Comparison of ENCODE assay signal across 3 cellular contexts in the genomic region with DNA sequence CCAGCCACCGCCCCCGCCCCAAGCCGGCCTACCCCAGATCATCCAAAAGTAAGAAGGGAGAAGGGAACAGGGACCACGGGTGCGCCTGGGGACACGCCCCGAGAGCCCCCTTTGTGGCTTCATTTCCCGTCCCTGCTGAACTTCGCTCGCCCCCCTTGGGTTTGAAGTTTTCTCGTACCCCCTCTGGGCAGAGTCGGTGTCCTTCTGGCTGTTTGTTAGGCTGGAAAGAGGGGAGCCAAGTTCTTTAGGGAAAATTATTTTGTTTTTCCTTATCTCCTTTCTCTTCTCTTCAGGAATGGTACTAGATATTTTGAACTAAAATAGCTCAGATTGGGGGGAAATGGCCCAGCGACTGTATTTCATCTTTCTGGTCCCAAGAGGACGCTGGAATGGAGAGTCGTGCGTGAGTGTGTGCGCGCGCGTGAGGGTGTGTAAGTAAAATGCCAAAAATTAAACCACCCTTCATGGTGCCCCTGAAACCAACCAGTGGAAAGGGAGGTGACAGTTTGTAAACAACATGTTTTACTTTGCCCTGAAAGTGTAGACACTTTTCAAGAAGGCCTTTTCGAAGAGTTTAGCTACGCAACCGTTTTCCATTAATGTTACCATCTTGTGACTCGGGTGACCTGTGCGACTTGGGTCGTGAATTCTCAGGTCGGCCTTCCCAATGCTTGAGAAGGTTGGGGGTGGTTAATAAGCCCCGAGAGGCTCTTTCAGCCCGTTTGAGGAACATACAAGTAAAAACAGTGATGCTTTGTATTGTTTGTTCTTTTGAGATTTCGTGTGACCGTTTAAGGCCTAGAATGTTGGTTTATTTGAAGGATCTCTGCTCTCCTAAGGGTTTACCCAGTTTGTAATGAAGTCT.
A peak's percentile ranks its signal among the peaks of the same experiment; 100 is the strongest.
TF ChIP-seq lines count a peak whose summit lies in the region.

No MANE protein-coding gene starts in this region.

TF ChIP-seq in A549, 52 proteins besides CTCF, POLR2A, EP300 and RAD21 (continued from another document):
- TF ChIP-seq, protein P1, sequence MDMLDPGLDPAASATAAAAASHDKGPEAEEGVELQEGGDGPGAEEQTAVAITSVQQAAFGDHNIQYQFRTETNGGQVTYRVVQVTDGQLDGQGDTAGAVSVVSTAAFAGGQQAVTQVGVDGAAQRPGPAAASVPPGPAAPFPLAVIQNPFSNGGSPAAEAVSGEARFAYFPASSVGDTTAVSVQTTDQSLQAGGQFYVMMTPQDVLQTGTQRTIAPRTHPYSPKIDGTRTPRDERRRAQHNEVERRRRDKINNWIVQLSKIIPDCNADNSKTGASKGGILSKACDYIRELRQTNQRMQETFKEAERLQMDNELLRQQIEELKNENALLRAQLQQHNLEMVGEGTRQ (IDR thresholded peaks at IDR 0.05) = no peak
- TF ChIP-seq HDAC2 (IDR thresholded peaks at IDR 0.05) = no peak
- no peak for TF ChIP-seq ZC3H11A (IDR thresholded peaks at IDR 0.05)
- TF ChIP-seq, protein P2, sequence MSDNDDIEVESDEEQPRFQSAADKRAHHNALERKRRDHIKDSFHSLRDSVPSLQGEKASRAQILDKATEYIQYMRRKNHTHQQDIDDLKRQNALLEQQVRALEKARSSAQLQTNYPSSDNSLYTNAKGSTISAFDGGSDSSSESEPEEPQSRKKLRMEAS (IDR thresholded peaks at IDR 0.05) = no peak
- no peak for TF ChIP-seq ZFP36 (IDR thresholded peaks at IDR 0.05; ENCODE audit: borderline replicate concordance, partially characterized antibody)

TF ChIP-seq in HEK293, 187 proteins besides CTCF, POLR2A, EP300 and RAD21 (continued from another document and continues in another):
- TF ChIP-seq, protein P3, sequence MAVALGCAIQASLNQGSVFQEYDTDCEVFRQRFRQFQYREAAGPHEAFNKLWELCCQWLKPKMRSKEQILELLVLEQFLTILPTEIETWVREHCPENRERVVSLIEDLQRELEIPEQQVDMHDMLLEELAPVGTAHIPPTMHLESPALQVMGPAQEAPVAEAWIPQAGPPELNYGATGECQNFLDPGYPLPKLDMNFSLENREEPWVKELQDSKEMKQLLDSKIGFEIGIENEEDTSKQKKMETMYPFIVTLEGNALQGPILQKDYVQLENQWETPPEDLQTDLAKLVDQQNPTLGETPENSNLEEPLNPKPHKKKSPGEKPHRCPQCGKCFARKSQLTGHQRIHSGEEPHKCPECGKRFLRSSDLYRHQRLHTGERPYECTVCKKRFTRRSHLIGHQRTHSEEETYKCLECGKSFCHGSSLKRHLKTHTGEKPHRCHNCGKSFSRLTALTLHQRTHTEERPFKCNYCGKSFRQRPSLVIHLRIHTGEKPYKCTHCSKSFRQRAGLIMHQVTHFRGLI (tag by site-specific recombination; IDR thresholded peaks at IDR 0.05) = no peak
- TF ChIP-seq ZNF335 (tag by site-specific recombination; conservative IDR thresholded peaks at IDR 0.05) (peak; percentile 43), ZNF248 (tag by site-specific recombination; IDR thresholded peaks at IDR 0.05) (no peak), ZNF155 (tag by site-specific recombination; IDR thresholded peaks at IDR 0.05) (no peak), ZNF596 (tag by site-specific recombination; IDR thresholded peaks at IDR 0.05) (no peak), KLF9 (tag by site-specific recombination; IDR thresholded peaks at IDR 0.05; ENCODE audit: low read depth) (no peak), ZNF777 (tag by site-specific recombination; IDR thresholded peaks at IDR 0.05; ENCODE audit: borderline replicate concordance) (no peak), HOXD13 (CRISPR knock-in tag; IDR thresholded peaks at IDR 0.05; ENCODE audit: borderline replicate concordance) (no peak)
- TF ChIP-seq, protein P4, sequence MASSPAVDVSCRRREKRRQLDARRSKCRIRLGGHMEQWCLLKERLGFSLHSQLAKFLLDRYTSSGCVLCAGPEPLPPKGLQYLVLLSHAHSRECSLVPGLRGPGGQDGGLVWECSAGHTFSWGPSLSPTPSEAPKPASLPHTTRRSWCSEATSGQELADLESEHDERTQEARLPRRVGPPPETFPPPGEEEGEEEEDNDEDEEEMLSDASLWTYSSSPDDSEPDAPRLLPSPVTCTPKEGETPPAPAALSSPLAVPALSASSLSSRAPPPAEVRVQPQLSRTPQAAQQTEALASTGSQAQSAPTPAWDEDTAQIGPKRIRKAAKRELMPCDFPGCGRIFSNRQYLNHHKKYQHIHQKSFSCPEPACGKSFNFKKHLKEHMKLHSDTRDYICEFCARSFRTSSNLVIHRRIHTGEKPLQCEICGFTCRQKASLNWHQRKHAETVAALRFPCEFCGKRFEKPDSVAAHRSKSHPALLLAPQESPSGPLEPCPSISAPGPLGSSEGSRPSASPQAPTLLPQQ (tag by site-specific recombination; IDR thresholded peaks at IDR 0.05) = 0 out of 2 replicates have a peak, but pooled peaks have one; percentile 21
- TF ChIP-seq, protein P5, sequence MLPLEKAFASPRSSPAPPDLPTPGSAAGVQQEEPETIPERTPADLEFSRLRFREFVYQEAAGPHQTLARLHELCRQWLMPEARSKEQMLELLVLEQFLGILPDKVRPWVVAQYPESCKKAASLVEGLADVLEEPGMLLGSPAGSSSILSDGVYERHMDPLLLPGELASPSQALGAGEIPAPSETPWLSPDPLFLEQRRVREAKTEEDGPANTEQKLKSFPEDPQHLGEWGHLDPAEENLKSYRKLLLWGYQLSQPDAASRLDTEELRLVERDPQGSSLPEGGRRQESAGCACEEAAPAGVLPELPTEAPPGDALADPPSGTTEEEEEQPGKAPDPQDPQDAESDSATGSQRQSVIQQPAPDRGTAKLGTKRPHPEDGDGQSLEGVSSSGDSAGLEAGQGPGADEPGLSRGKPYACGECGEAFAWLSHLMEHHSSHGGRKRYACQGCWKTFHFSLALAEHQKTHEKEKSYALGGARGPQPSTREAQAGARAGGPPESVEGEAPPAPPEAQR (tag by site-specific recombination; IDR thresholded peaks at IDR 0.05) = no peak
- TF ChIP-seq, protein P6, sequence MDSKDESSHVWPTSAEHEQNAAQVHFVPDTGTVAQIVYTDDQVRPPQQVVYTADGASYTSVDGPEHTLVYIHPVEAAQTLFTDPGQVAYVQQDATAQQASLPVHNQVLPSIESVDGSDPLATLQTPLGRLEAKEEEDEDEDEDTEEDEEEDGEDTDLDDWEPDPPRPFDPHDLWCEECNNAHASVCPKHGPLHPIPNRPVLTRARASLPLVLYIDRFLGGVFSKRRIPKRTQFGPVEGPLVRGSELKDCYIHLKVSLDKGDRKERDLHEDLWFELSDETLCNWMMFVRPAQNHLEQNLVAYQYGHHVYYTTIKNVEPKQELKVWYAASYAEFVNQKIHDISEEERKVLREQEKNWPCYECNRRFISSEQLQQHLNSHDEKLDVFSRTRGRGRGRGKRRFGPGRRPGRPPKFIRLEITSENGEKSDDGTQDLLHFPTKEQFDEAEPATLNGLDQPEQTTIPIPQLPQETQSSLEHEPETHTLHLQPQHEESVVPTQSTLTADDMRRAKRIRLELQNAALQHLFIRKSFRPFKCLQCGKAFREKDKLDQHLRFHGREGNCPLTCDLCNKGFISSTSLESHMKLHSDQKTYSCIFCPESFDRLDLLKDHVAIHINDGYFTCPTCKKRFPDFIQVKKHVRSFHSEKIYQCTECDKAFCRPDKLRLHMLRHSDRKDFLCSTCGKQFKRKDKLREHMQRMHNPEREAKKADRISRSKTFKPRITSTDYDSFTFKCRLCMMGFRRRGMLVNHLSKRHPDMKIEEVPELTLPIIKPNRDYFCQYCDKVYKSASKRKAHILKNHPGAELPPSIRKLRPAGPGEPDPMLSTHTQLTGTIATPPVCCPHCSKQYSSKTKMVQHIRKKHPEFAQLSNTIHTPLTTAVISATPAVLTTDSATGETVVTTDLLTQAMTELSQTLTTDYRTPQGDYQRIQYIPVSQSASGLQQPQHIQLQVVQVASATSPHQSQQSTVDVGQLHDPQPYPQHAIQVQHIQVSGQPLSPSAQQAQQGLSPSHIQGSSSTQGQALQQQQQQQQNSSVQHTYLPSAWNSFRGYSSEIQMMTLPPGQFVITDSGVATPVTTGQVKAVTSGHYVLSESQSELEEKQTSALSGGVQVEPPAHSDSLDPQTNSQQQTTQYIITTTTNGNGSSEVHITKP (tag by site-specific recombination; IDR thresholded peaks at IDR 0.05) = peak; percentile 69

TF ChIP-seq in K562, 482 proteins besides CTCF, POLR2A, EP300 and RAD21 (continued from another document and continues in another):
- TF ChIP-seq, protein P7, sequence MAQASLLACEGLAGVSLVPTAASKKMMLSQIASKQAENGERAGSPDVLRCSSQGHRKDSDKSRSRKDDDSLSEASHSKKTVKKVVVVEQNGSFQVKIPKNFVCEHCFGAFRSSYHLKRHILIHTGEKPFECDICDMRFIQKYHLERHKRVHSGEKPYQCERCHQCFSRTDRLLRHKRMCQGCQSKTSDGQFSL (CRISPR knock-in tag; IDR thresholded peaks at IDR 0.05) = no peak
- TF ChIP-seq, protein P7 (tag; IDR thresholded peaks at IDR 0.05) = no peak
- TF ChIP-seq SMARCA4 (IDR thresholded peaks at IDR 0.05) = 0 out of 2 replicates have a peak, but pooled peaks have one; percentile 20
- TF ChIP-seq YY1 (IDR thresholded peaks at IDR 0.05; ENCODE audit: borderline replicate concordance in 1 of 3, control insufficient read depth in 1 of 3, extremely low read depth in 1 of 3, insufficient read depth in 3 of 3, insufficient read length in 1 of 3, insufficient replicate concordance in 2 of 3, low read depth in 1 of 3, low read length in 2 of 3) = peak in 1 of 3 experiments; percentile 5
- no peak for TF ChIP-seq HDAC6 (IDR thresholded peaks at IDR 0.05; ENCODE audit: low read depth, low read length)
- TF ChIP-seq, protein P8, sequence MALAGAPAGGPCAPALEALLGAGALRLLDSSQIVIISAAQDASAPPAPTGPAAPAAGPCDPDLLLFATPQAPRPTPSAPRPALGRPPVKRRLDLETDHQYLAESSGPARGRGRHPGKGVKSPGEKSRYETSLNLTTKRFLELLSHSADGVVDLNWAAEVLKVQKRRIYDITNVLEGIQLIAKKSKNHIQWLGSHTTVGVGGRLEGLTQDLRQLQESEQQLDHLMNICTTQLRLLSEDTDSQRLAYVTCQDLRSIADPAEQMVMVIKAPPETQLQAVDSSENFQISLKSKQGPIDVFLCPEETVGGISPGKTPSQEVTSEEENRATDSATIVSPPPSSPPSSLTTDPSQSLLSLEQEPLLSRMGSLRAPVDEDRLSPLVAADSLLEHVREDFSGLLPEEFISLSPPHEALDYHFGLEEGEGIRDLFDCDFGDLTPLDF (CRISPR knock-in tag; IDR thresholded peaks at IDR 0.05) = no peak
- TF ChIP-seq NR2C2 (CRISPR knock-in tag; IDR thresholded peaks at IDR 0.05) = no peak
- TF ChIP-seq NR2C2 (tag; IDR thresholded peaks at IDR 0.05) = peak; percentile 42
- TF ChIP-seq KDM5B (IDR thresholded peaks at IDR 0.05; ENCODE audit: insufficient replicate concordance, low read depth, low read length) = peak; percentile 40
- no peak for TF ChIP-seq ASH1L (IDR thresholded peaks at IDR 0.05; ENCODE audit: borderline replicate concordance, low read depth, partially characterized antibody)
- no peak for TF ChIP-seq RFX5 (IDR thresholded peaks at IDR 0.05; ENCODE audit: low read depth, low read length)
- no peak for TF ChIP-seq HEY1 (CRISPR knock-in tag; IDR thresholded peaks at IDR 0.05; ENCODE audit: borderline replicate concordance)
- TF ChIP-seq, protein P9, sequence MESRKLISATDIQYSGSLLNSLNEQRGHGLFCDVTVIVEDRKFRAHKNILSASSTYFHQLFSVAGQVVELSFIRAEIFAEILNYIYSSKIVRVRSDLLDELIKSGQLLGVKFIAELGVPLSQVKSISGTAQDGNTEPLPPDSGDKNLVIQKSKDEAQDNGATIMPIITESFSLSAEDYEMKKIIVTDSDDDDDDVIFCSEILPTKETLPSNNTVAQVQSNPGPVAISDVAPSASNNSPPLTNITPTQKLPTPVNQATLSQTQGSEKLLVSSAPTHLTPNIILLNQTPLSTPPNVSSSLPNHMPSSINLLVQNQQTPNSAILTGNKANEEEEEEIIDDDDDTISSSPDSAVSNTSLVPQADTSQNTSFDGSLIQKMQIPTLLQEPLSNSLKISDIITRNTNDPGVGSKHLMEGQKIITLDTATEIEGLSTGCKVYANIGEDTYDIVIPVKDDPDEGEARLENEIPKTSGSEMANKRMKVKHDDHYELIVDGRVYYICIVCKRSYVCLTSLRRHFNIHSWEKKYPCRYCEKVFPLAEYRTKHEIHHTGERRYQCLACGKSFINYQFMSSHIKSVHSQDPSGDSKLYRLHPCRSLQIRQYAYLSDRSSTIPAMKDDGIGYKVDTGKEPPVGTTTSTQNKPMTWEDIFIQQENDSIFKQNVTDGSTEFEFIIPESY (CRISPR knock-in tag; IDR thresholded peaks at IDR 0.05) = no peak
- peak; percentile 63; the same call in 1 of the 2 replicates for TF ChIP-seq NFRKB (IDR thresholded peaks at IDR 0.05; ENCODE audit: low read depth)
- TF ChIP-seq, protein P10, sequence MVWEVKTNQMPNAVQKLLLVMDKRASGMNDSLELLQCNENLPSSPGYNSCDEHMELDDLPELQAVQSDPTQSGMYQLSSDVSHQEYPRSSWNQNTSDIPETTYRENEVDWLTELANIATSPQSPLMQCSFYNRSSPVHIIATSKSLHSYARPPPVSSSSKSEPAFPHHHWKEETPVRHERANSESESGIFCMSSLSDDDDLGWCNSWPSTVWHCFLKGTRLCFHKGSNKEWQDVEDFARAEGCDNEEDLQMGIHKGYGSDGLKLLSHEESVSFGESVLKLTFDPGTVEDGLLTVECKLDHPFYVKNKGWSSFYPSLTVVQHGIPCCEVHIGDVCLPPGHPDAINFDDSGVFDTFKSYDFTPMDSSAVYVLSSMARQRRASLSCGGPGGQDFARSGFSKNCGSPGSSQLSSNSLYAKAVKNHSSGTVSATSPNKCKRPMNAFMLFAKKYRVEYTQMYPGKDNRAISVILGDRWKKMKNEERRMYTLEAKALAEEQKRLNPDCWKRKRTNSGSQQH (CRISPR knock-in tag; IDR thresholded peaks at IDR 0.05) = no peak
- TF ChIP-seq SRSF3 (IDR thresholded peaks at IDR 0.05; ENCODE audit: insufficient read depth, low read length) = no peak
- no peak for TF ChIP-seq MAFF (IDR thresholded peaks at IDR 0.05; ENCODE audit: low read length)
- TF ChIP-seq SP1 (CRISPR knock-in tag; IDR thresholded peaks at IDR 0.05) = no peak
- TF ChIP-seq, protein P11, sequence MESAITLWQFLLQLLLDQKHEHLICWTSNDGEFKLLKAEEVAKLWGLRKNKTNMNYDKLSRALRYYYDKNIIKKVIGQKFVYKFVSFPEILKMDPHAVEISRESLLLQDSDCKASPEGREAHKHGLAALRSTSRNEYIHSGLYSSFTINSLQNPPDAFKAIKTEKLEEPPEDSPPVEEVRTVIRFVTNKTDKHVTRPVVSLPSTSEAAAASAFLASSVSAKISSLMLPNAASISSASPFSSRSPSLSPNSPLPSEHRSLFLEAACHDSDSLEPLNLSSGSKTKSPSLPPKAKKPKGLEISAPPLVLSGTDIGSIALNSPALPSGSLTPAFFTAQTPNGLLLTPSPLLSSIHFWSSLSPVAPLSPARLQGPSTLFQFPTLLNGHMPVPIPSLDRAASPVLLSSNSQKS (CRISPR knock-in tag; IDR thresholded peaks at IDR 0.05) = no peak
- TF ChIP-seq RBFOX2 (IDR thresholded peaks at IDR 0.05; ENCODE audit: low read depth, low read length) = peak; percentile 37; the same call in 1 of the 2 replicates
- no peak for TF ChIP-seq SPI1 (IDR thresholded peaks at IDR 0.05; ENCODE audit: borderline replicate concordance, low read depth, low read length)
- peak; percentile 34 for TF ChIP-seq TAF1 (IDR thresholded peaks at IDR 0.05; ENCODE audit: control insufficient read depth, extremely low read depth, insufficient read depth, low read length, severe bottlenecking)
- TF ChIP-seq, protein P12, sequence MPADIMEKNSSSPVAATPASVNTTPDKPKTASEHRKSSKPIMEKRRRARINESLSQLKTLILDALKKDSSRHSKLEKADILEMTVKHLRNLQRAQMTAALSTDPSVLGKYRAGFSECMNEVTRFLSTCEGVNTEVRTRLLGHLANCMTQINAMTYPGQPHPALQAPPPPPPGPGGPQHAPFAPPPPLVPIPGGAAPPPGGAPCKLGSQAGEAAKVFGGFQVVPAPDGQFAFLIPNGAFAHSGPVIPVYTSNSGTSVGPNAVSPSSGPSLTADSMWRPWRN (IDR thresholded peaks at IDR 0.05; ENCODE audit: low read depth) = no peak
- TF ChIP-seq KAT7 (CRISPR knock-in tag; IDR thresholded peaks at IDR 0.05; ENCODE audit: borderline replicate concordance) = no peak
- TF ChIP-seq FOXA1 (IDR thresholded peaks at IDR 0.05; ENCODE audit: borderline replicate concordance) = no peak
